2 cellular contexts compared by ENCODE assay signal in the genomic region with DNA sequence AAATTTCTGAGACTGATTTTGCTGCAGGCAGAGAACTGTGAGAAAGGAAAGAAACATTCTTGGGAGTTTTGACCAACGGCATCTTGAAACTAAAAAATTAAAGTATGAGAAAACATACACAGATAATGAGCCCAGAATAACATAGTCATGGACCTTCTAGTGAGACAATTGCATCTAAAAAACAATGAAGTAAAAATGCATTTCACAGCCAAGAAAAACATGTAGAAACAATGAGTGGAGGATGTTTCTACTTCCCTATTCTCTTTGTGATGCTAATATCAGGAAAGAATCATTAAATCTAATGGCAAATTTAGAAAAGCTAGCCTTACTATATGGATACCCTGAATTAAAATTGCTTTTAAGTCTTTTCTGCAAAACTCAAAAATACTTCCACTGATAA.
TF ChIP-seq lines count a peak whose summit lies in the region.

No MANE protein-coding gene starts in this region.

TF ChIP-seq in GM23338, 12 proteins besides CTCF, POLR2A, EP300 and RAD21:
- TF ChIP-seq EZH2phosphoT487 (IDR thresholded peaks at IDR 0.05; ENCODE audit: unreplicated experiment) = no peak
- TF ChIP-seq ETS1 (IDR thresholded peaks at IDR 0.05) = no peak
- no peak for TF ChIP-seq EZH2 (IDR thresholded peaks at IDR 0.05; ENCODE audit: low read depth, unreplicated experiment)
- no peak for TF ChIP-seq POLR2AphosphoS5 (IDR thresholded peaks at IDR 0.05; ENCODE audit: low read depth)
- TF ChIP-seq NANOG (IDR thresholded peaks at IDR 0.05; ENCODE audit: borderline replicate concordance) = no peak
- TF ChIP-seq, protein P1, sequence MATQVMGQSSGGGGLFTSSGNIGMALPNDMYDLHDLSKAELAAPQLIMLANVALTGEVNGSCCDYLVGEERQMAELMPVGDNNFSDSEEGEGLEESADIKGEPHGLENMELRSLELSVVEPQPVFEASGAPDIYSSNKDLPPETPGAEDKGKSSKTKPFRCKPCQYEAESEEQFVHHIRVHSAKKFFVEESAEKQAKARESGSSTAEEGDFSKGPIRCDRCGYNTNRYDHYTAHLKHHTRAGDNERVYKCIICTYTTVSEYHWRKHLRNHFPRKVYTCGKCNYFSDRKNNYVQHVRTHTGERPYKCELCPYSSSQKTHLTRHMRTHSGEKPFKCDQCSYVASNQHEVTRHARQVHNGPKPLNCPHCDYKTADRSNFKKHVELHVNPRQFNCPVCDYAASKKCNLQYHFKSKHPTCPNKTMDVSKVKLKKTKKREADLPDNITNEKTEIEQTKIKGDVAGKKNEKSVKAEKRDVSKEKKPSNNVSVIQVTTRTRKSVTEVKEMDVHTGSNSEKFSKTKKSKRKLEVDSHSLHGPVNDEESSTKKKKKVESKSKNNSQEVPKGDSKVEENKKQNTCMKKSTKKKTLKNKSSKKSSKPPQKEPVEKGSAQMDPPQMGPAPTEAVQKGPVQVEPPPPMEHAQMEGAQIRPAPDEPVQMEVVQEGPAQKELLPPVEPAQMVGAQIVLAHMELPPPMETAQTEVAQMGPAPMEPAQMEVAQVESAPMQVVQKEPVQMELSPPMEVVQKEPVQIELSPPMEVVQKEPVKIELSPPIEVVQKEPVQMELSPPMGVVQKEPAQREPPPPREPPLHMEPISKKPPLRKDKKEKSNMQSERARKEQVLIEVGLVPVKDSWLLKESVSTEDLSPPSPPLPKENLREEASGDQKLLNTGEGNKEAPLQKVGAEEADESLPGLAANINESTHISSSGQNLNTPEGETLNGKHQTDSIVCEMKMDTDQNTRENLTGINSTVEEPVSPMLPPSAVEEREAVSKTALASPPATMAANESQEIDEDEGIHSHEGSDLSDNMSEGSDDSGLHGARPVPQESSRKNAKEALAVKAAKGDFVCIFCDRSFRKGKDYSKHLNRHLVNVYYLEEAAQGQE (IDR thresholded peaks at IDR 0.05; ENCODE audit: unreplicated experiment) = no peak
- TF ChIP-seq STAT1 (IDR thresholded peaks at IDR 0.05; ENCODE audit: unreplicated experiment) = no peak

TF ChIP-seq in endothelial cell of umbilical vein, 7 proteins besides CTCF, POLR2A, EP300 and RAD21:
- TF ChIP-seq MYC (IDR thresholded peaks at IDR 0.05; ENCODE audit: low read depth, low read length) (no peak), FOS (IDR thresholded peaks at IDR 0.05; ENCODE audit: borderline replicate concordance, insufficient read depth, low read length) (no peak), POLR2AphosphoS5 (IDR thresholded peaks at IDR 0.05; ENCODE audit: insufficient read depth, low read depth, low read length) (no peak), GATA2 (IDR thresholded peaks at IDR 0.05; ENCODE audit: insufficient read depth, insufficient read length, low read depth, low read length) (no peak), JUN (IDR thresholded peaks at IDR 0.05; ENCODE audit: borderline replicate concordance, insufficient read depth, insufficient read length, low read depth) (no peak), EZH2 (IDR thresholded peaks at IDR 0.05; ENCODE audit: borderline replicate concordance, low read depth, low read length, severe bottlenecking) (no peak)
- TF ChIP-seq, protein P2, sequence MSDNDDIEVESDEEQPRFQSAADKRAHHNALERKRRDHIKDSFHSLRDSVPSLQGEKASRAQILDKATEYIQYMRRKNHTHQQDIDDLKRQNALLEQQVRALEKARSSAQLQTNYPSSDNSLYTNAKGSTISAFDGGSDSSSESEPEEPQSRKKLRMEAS (IDR thresholded peaks at IDR 0.05; ENCODE audit: insufficient read depth, insufficient read length) = no peak
